Comparison of ENCODE assay signal across 11 cellular contexts in genomic region chr4:88275516-88275915, GRCh38. TPM values are rescaled to one million over a fixed set of nuclear protein-coding genes. Genes with fewer than 3 reads are reported as not detected.
DNase-seq lines count a peak whose midpoint lies in the region; ATAC-seq, FAIRE-seq and TF ChIP-seq lines count a peak whose summit lies in the region.
"Had no signal": no experiment of that assay in that cellular context is flagged by ENCODE, and none has a peak within 500 bp of the region (broad histone marks: within the 10 kb centered on the region; RNA-seq: fewer than 3 reads in every experiment).

No MANE protein-coding gene starts in this region.

- TF ChIP-seq CTCF in progenitor cell of endocrine pancreas (IDR thresholded peaks at IDR 0.05; ENCODE audit: unreplicated experiment) = no peak

- FAIRE-seq in GM12891 (lab: Jason Lieb, UNC) = peak; percentile 78
- FAIRE-seq: HepG2 had no signal

- no peak for TF ChIP-seq POLR2A in GM12891 (IDR thresholded peaks at IDR 0.05; ENCODE audit: low read depth, low read length)

- peak; percentile 64 for ATAC-seq in GM21529 (IDR thresholded peaks at IDR 0.05; ENCODE audit: unreplicated experiment)
- ATAC-seq: HepG2 had no signal

- H3K36me3 Mint-ChIP-seq in activated naive CD4-positive, alpha-beta T cell treated with anti-CD3 and anti-CD28 coated beads, Interleukin-2, amount 10 ng/mL, durations not matched to agents 7 days and 5 days = peaks cover 56% of the 10 kb centered on the region
- peaks cover 20% of the 10 kb centered on the region for H3K36me3 Mint-ChIP-seq in progenitor cell of endocrine pancreas (ENCODE audit: insufficient read depth)

- CTCF ChIA-PET in activated naive CD4-positive, alpha-beta T cell treated with anti-CD3 and anti-CD28 coated beads, Interleukin-2, amount 10 ng/mL, durations not matched to agents 7 days and 5 days (lab: Charles Lee) = no interaction called here

- H3K4me1 Mint-ChIP-seq in activated naive CD4-positive, alpha-beta T cell treated with anti-CD3 and anti-CD28 coated beads, Interleukin-2, amount 10 ng/mL, durations not matched to agents 7 days and 5 days = peaks cover 24% of the 10 kb centered on the region
- peaks cover 7% of the 10 kb centered on the region for H3K4me1 Mint-ChIP-seq in progenitor cell of endocrine pancreas (ENCODE audit: low read depth)

- no peak for DNase-seq in GM12891 (ENCODE audit: insufficient read length, low spot score)
- peak; percentile 22 for DNase-seq in KG1 (lab: John Stamatoyannopoulos, UW)
- peak; percentile 68 for DNase-seq in fibroblast of peridontal ligament (ENCODE audit: extremely low read depth)
- no peak for DNase-seq in activated naive CD4-positive, alpha-beta T cell treated with anti-CD3 and anti-CD28 coated beads, Interleukin-2, amount 10 ng/mL, durations not matched to agents 7 days and 5 days
- DNase-seq in progenitor cell of endocrine pancreas (ENCODE audit: low spot score, unreplicated experiment) = no peak
- DNase-seq in stimulated activated CD4-positive, alpha-beta T cell treated with anti-CD3 and anti-CD28 coated beads, Interleukin-2, amount 100 ng/mL, for 24 hours = no peak
- DNase-seq in stimulated activated CD8-positive, alpha-beta memory T cell treated with anti-CD3 and anti-CD28 coated beads, Interleukin-4, amount 100 ng/mL, for 48 hours = no peak
- DNase-seq: immature natural killer cell had no signal

- no peak overlapping the region for H3K27ac Mint-ChIP-seq in activated naive CD4-positive, alpha-beta T cell treated with anti-CD3 and anti-CD28 coated beads, Interleukin-2, amount 10 ng/mL, durations not matched to agents 7 days and 5 days
- no peak overlapping the region for H3K27ac Mint-ChIP-seq in progenitor cell of endocrine pancreas
- H3K27ac Mint-ChIP-seq: brain had no signal

- no peaks in the 10 kb centered on the region for H3K9me3 Mint-ChIP-seq in activated naive CD4-positive, alpha-beta T cell treated with anti-CD3 and anti-CD28 coated beads, Interleukin-2, amount 10 ng/mL, durations not matched to agents 7 days and 5 days
- H3K9me3 Mint-ChIP-seq in progenitor cell of endocrine pancreas (ENCODE audit: low read depth) = peaks cover 15% of the 10 kb centered on the region

- H3K27me3 Mint-ChIP-seq in activated naive CD4-positive, alpha-beta T cell treated with anti-CD3 and anti-CD28 coated beads, Interleukin-2, amount 10 ng/mL, durations not matched to agents 7 days and 5 days = no peaks in the 10 kb centered on the region
- no peaks in the 10 kb centered on the region for H3K27me3 Mint-ChIP-seq in progenitor cell of endocrine pancreas
- H3K27me3 Mint-ChIP-seq: brain had no signal

- H3K4me3 Mint-ChIP-seq in activated naive CD4-positive, alpha-beta T cell treated with anti-CD3 and anti-CD28 coated beads, Interleukin-2, amount 10 ng/mL, durations not matched to agents 7 days and 5 days = no peak overlapping the region
- H3K4me3 Mint-ChIP-seq in progenitor cell of endocrine pancreas (ENCODE audit: low read depth) = no peak overlapping the region
- H3K4me3 Mint-ChIP-seq: brain, immature natural killer cell had no signal

TF ChIP-seq in GM12891, 5 proteins besides CTCF, POLR2A, EP300 and RAD21:
- TF ChIP-seq SPI1 (IDR thresholded peaks at IDR 0.05; ENCODE audit: low read depth, low read length) (peak; percentile 64), TAF1 (IDR thresholded peaks at IDR 0.05; ENCODE audit: low read depth, low read length) (no peak)

RNA-seq across cellular contexts. Expression of gene PPM1K, which starts 8.8 kb away (rescaled TPM):
- 12.1 TPM for polyA plus RNA-seq in GM12891 (2012; ENCODE audit: low read depth, missing spikeins)
- 19.6 and 23.7 TPM in 2 replicates for total RNA-seq in progenitor cell of endocrine pancreas

Comparison
In these comparisons a context has a peak if more than half of its experiments do, and no peak if none do; other contexts are left out.
1. DNase-seq: peak in KG1 (single experiment) and fibroblast of peridontal ligament (single experiment); none in GM12891 (single experiment), activated naive CD4-positive, alpha-beta T cell treated with anti-CD3 and anti-CD28 coated beads, Interleukin-2, amount 10 ng/mL, durations not matched to agents 7 days and 5 days (single experiment), progenitor cell of endocrine pancreas (single experiment), stimulated activated CD4-positive, alpha-beta T cell treated with anti-CD3 and anti-CD28 coated beads, Interleukin-2, amount 100 ng/mL, for 24 hours (0 of 2) and stimulated activated CD8-positive, alpha-beta memory T cell treated with anti-CD3 and anti-CD28 coated beads, Interleukin-4, amount 100 ng/mL, for 48 hours (single experiment).